ENCODE assay signal across 8 cellular contexts in genomic region chr2:219205981-219206441, GRCh38. TPM values are rescaled to one million over a fixed set of nuclear protein-coding genes. Genes with fewer than 3 reads are reported as not detected.
A peak's percentile ranks its signal among the peaks of the same experiment; 100 is the strongest.
DNase-seq lines count a peak whose midpoint lies in the region; ATAC-seq and TF ChIP-seq lines count a peak whose summit lies in the region.

No MANE protein-coding gene starts in this region.

- peak overlapping the region; percentile 96 for H3K27ac Mint-ChIP-seq in activated CD8-positive, alpha-beta T cell treated with anti-CD3 and anti-CD28 coated beads, Interleukin-2, amount 10 ng/mL, durations not matched to agents 7 days and 5 days

- H3K4me2 ChIP-seq in DOHH2 (ENCODE audit: low read length), result peak overlapping the region; percentile 97
- peak overlapping the region; percentile 94 for H3K4me2 ChIP-seq in HCT116 (ENCODE audit: low read length)

- H3K36me3 ChIP-seq in DOHH2 (ENCODE audit: control insufficient read depth, low read length), result peaks cover 39% of the 10 kb centered on the region
- peaks cover 10 to 13% of the 10 kb centered on the region in 2 experiments; a peak in 3 of 4 replicates for H3K36me3 ChIP-seq in HCT116 (ENCODE audit: control insufficient read depth in 1 of 2, insufficient read depth in 2 of 2, low read length in 2 of 2)
- peaks cover 27% of the 10 kb centered on the region; the same call in 1 of the 2 replicates for H3K36me3 ChIP-seq in iPS-20b (ENCODE audit: insufficient read depth, low read depth, low read length)
- peaks cover 29% of the 10 kb centered on the region for H3K36me3 ChIP-seq in suprapubic skin

- H3K27me3 ChIP-seq in DOHH2 (ENCODE audit: control insufficient read depth, low read length) (no peaks in the 10 kb centered on the region), HCT116 (ENCODE audit: insufficient read depth, low read length) (no peaks in the 10 kb centered on the region), iPS-20b (ENCODE audit: insufficient read depth, low read length) (no peaks in the 10 kb centered on the region), suprapubic skin (no peaks in the 10 kb centered on the region)

- H3K9me3 ChIP-seq in DOHH2 (ENCODE audit: control insufficient read depth, insufficient read depth, low read length), result no peaks in the 10 kb centered on the region
- peaks cover 0 to 9% of the 10 kb centered on the region in 2 experiments; a peak in 2 of 4 replicates for H3K9me3 ChIP-seq in HCT116 (ENCODE audit: control insufficient read depth in 1 of 2, insufficient read depth in 1 of 2, low read depth in 1 of 2, low read length in 2 of 2)
- no peaks in the 10 kb centered on the region for H3K9me3 ChIP-seq in iPS-20b (ENCODE audit: insufficient read depth, low read depth, low read length)
- no peaks in the 10 kb centered on the region for H3K9me3 ChIP-seq in suprapubic skin

- peaks cover 7% of the 10 kb centered on the region; the same call in 1 of the 2 replicates for H3F3A ChIP-seq in DOHH2 (ENCODE audit: control insufficient read depth, insufficient read depth)

- H3K4me3 Mint-ChIP-seq in activated CD8-positive, alpha-beta T cell treated with anti-CD3 and anti-CD28 coated beads, Interleukin-2, amount 10 ng/mL, durations not matched to agents 7 days and 5 days, result peak overlapping the region; percentile 86

- H2AFZ ChIP-seq in HCT116 (ENCODE audit: low read depth, low read length, poor library complexity, severe bottlenecking), result no peak overlapping the region

- no peaks in the 10 kb centered on the region for H3K9me2 ChIP-seq in DOHH2 (replicated peaks; ENCODE audit: control insufficient read depth, low read length)
- no peaks in the 10 kb centered on the region for H3K9me2 ChIP-seq in HCT116 (ENCODE audit: insufficient read depth)

- RAD21 ChIA-PET in HCT116 (lab: Charles Lee; ENCODE audit: low non-redundant PET in 1 of 2, low total read pairs in 2 of 2, uncharacterized antibody in 2 of 2, unreplicated experiment in 2 of 2), result no interaction called here

- intact Hi-C loops in HCT116 (cut with micrococcal nuclease), result loop anchor here (2.0 kb wide), 1 partner anchor 29 kb away; the partner anchor contains the start of gene CNPPD1

- no peak for TF ChIP-seq EP300 in suprapubic skin (IDR thresholded peaks at IDR 0.05)

- H3K4me1 ChIP-seq in DOHH2 (ENCODE audit: control insufficient read depth, low read length) (peaks cover 18% of the 10 kb centered on the region), HCT116 (ENCODE audit: control insufficient read depth in 1 of 2, insufficient read depth in 2 of 2, low read length in 2 of 2) (peaks cover 11 to 17% of the 10 kb centered on the region in 2 experiments), iPS-20b (ENCODE audit: insufficient read depth, low read length) (peaks cover 4% of the 10 kb centered on the region; the same call in 1 of the 2 replicates), suprapubic skin (peaks cover 26% of the 10 kb centered on the region)

- TF ChIP-seq CTCF in DOHH2 (IDR thresholded peaks at IDR 0.05; ENCODE audit: low read depth, low read length, poor library complexity, severe bottlenecking) (no peak), HCT116 (IDR thresholded peaks at IDR 0.05 in 2 of 3, conservative IDR thresholded peaks at IDR 0.05 in 1 of 3; ENCODE audit: borderline replicate concordance in 1 of 3, insufficient read depth in 1 of 3, low read depth in 2 of 3, low read length in 2 of 3) (no peak), suprapubic skin (IDR thresholded peaks at IDR 0.05) (no peak)

- H4K20me1 ChIP-seq in DOHH2 (ENCODE audit: control insufficient read depth, insufficient read depth, low read depth, low read length) (no peaks in the 10 kb centered on the region), HCT116 (ENCODE audit: insufficient read depth) (no peaks in the 10 kb centered on the region)

- H3K9ac ChIP-seq in HCT116 (ENCODE audit: low read length), result peak overlapping the region; percentile 77
- H3K9ac ChIP-seq in iPS-20b (ENCODE audit: low read depth, low read length), result peak overlapping the region; percentile 73

- no peak for TF ChIP-seq POLR2A in HCT116 (IDR thresholded peaks at IDR 0.05; ENCODE audit: borderline replicate concordance, extremely low read depth, insufficient read depth, insufficient read length)
- no peak for TF ChIP-seq POLR2A in suprapubic skin (IDR thresholded peaks at IDR 0.05)

- DNase-seq in HCT116 (ENCODE audit: low read depth, low spot score) (no peak), suprapubic skin (ENCODE audit: low spot score in 2 of 2) (peak in 1 of 2 donors; percentile 46), GOT3 (lab: John Stamatoyannopoulos, UW) (no peak), NCI-H1436 treated with DMSO at 0.1 percent for 48 hours (lab: John Stamatoyannopoulos, UW) (no peak)
- no peak for DNase-seq in activated CD8-positive, alpha-beta T cell treated with anti-CD3 and anti-CD28 coated beads, Interleukin-2, amount 10 ng/mL, durations not matched to agents 7 days and 5 days

- H3K9me3 Mint-ChIP-seq in activated CD8-positive, alpha-beta T cell treated with anti-CD3 and anti-CD28 coated beads, Interleukin-2, amount 10 ng/mL, durations not matched to agents 7 days and 5 days (ENCODE audit: insufficient read depth), result peaks cover 7% of the 10 kb centered on the region

- H3K36me3 Mint-ChIP-seq in activated CD8-positive, alpha-beta T cell treated with anti-CD3 and anti-CD28 coated beads, Interleukin-2, amount 10 ng/mL, durations not matched to agents 7 days and 5 days (ENCODE audit: low read depth), result peaks cover 49% of the 10 kb centered on the region

- peaks cover 53% of the 10 kb centered on the region for H3K4me1 Mint-ChIP-seq in activated CD8-positive, alpha-beta T cell treated with anti-CD3 and anti-CD28 coated beads, Interleukin-2, amount 10 ng/mL, durations not matched to agents 7 days and 5 days (ENCODE audit: low read depth)

- no peaks in the 10 kb centered on the region for H3K27me3 Mint-ChIP-seq in activated CD8-positive, alpha-beta T cell treated with anti-CD3 and anti-CD28 coated beads, Interleukin-2, amount 10 ng/mL, durations not matched to agents 7 days and 5 days (ENCODE audit: low read depth)

- ATAC-seq in HCT116 (no peak; the same call in 1 of the 2 replicates), HG02973 (IDR thresholded peaks at IDR 0.05; ENCODE audit: unreplicated experiment) (no peak)
- ATAC-seq in activated CD8-positive, alpha-beta T cell treated with anti-CD3 and anti-CD28 coated beads, Interleukin-2, amount 10 ng/mL, durations not matched to agents 7 days and 5 days, result peak; percentile 48

- CTCF ChIA-PET in HCT116 (lab: Charles Lee), result interaction anchor here (1.1 to 1.7 kb wide), 4 partner anchors 9 to 89 kb away, joined by 3 to 6 read pairs (median 4); partner anchors contain the start of gene ABCB6
- CTCF ChIA-PET in activated CD8-positive, alpha-beta T cell treated with anti-CD3 and anti-CD28 coated beads, Interleukin-2, amount 10 ng/mL, durations not matched to agents 7 days and 5 days (lab: Charles Lee), result interaction anchor here (0.8 to 4.6 kb wide), 16 partner anchors 9 to 330 kb away, joined by 3 to 49 read pairs (median 4); partner anchors contain the start of genes CNPPD1, DNAJB2, NHEJ1 and SLC23A3

- POLR2A ChIA-PET in HCT116 (lab: Charles Lee), result interaction anchor here (1.0 to 2.2 kb wide), 5 partner anchors 9 to 43 kb away, joined by 3 to 18 read pairs (median 5); partner anchors contain the start of gene CNPPD1
- POLR2A ChIA-PET in activated CD8-positive, alpha-beta T cell treated with anti-CD3 and anti-CD28 coated beads, Interleukin-2, amount 10 ng/mL, durations not matched to agents 7 days and 5 days (lab: Charles Lee), result interaction anchor here (0.6 to 5.3 kb wide), 17 partner anchors 9 to 75 kb away, joined by 3 to 49 read pairs (median 6); partner anchors contain the start of genes ABCB6, ANKZF1, ATG9A and CNPPD1

- TF ChIP-seq RAD21 in HCT116 (IDR thresholded peaks at IDR 0.05; ENCODE audit: low read depth), result no peak

- TSS peak; percentile 92 for BruUV-seq in HCT116 (replicated peaks; lab: Mats Ljungman, UMichigan)

- H3K79me2 ChIP-seq in DOHH2 (ENCODE audit: control insufficient read depth, low read length) (peaks cover 3% of the 10 kb centered on the region; the same call in 1 of the 2 replicates), HCT116 (ENCODE audit: insufficient read depth, low read length) (no peaks in the 10 kb centered on the region)

- WGBS in suprapubic skin, result 11% methylated on average over 10 of the region's 10 CpGs

- H3K27ac ChIP-seq in DOHH2 (ENCODE audit: low read depth, low read length) (peak overlapping the region; percentile 76), HCT116 (ENCODE audit: low read depth, low read length) (peak overlapping the region; percentile 68), iPS-20b (ENCODE audit: low read length) (no peak overlapping the region), suprapubic skin (peak overlapping the region; percentile 94)

- H3K4me3 ChIP-seq in DOHH2 (ENCODE audit: low read length), result peak overlapping the region; percentile 88
- H3K4me3 ChIP-seq in HCT116 (replicated peaks in 1 of 2; ENCODE audit: low read depth in 1 of 2, low read length in 2 of 2), result peak overlapping the region; percentile 67
- peak overlapping the region; percentile 84 for H3K4me3 ChIP-seq in iPS-20b (ENCODE audit: low read length)
- H3K4me3 ChIP-seq in suprapubic skin, result peak overlapping the region; percentile 88

RNA-seq across cellular contexts. Expression of gene ZFAND2B, which starts 0.6 kb away (rescaled TPM):
- total RNA-seq in HCT116 (2021; ENCODE audit: unreplicated experiment), result 31.4 TPM
- polyA plus RNA-seq in HCT116 (2012), result 35.6 and 40.9 TPM in 2 replicates
- 10 to 100 TPM; 57.0 to 59.5 TPM for total RNA-seq in activated CD8-positive, alpha-beta T cell treated with anti-CD3 and anti-CD28 coated beads, Interleukin-2, amount 10 ng/mL, durations not matched to agents 7 days and 5 days
- total RNA-seq in suprapubic skin, result 10 to 100 TPM; 48.1 to 84.7 (median 64.4) TPM

RNA-seq across cellular contexts. Expression of gene ABCB6, which starts 12.7 kb away (rescaled TPM):
- total RNA-seq in HCT116 (2021; ENCODE audit: unreplicated experiment), result 24.5 TPM
- 29.5 and 30.3 TPM in 2 replicates for polyA plus RNA-seq in HCT116 (2012)
- total RNA-seq in activated CD8-positive, alpha-beta T cell treated with anti-CD3 and anti-CD28 coated beads, Interleukin-2, amount 10 ng/mL, durations not matched to agents 7 days and 5 days, result 10 to 100 TPM; 11.6 to 11.9 TPM
- 10 to 100 TPM; 16.3 to 24.0 (median 20.7) TPM for total RNA-seq in suprapubic skin

RNA-seq across cellular contexts. Expression of gene ATG9A, which starts 23.4 kb away (rescaled TPM):
- 51.8 TPM for total RNA-seq in HCT116 (2021; ENCODE audit: unreplicated experiment)
- polyA plus RNA-seq in HCT116 (2012), result 56.2 and 59.5 TPM in 2 replicates
- total RNA-seq in activated CD8-positive, alpha-beta T cell treated with anti-CD3 and anti-CD28 coated beads, Interleukin-2, amount 10 ng/mL, durations not matched to agents 7 days and 5 days, result 10 to 100 TPM; 51.7 to 53.8 TPM
- total RNA-seq in suprapubic skin, result 10 to 100 TPM; 60.3 to 83.9 (median 64.6) TPM

RNA-seq across cellular contexts. Expression of gene ANKZF1, which starts 23.6 kb away (rescaled TPM):
- total RNA-seq in HCT116 (2021; ENCODE audit: unreplicated experiment) (64.7 TPM), suprapubic skin (100 to 1,000 TPM in 1 of 4 donors, 10 to 100 TPM in 3; 38.6 to 252 (median 61.7) TPM)
- polyA plus RNA-seq in HCT116 (2012), result 55.8 and 69.3 TPM in 2 replicates
- 100 to 1,000 TPM; 106 to 114 TPM for total RNA-seq in activated CD8-positive, alpha-beta T cell treated with anti-CD3 and anti-CD28 coated beads, Interleukin-2, amount 10 ng/mL, durations not matched to agents 7 days and 5 days

RNA-seq across cellular contexts. Expression of gene RETREG2, which starts 27.9 kb away (rescaled TPM):
- total RNA-seq in HCT116 (2021; ENCODE audit: unreplicated experiment), result 63.7 TPM
- 63.7 and 64.1 TPM in 2 replicates for polyA plus RNA-seq in HCT116 (2012)
- total RNA-seq in activated CD8-positive, alpha-beta T cell treated with anti-CD3 and anti-CD28 coated beads, Interleukin-2, amount 10 ng/mL, durations not matched to agents 7 days and 5 days, result 100 to 1,000 TPM; 104 to 111 TPM
- total RNA-seq in suprapubic skin, result 100 to 1,000 TPM in 2 of 4 donors, 10 to 100 TPM in 2; 61.0 to 106 (median 91.9) TPM
